7 cellular contexts compared by ENCODE assay signal in genomic region chr15:39427705-39428104, GRCh38.
A peak's percentile ranks its signal among the peaks of the same experiment; 100 is the strongest.
DNase-seq lines count a peak whose midpoint lies in the region; ATAC-seq and TF ChIP-seq lines count a peak whose summit lies in the region.

No MANE protein-coding gene starts in this region.

- H3K36me3 ChIP-seq in MM.1S (replicated peaks; ENCODE audit: insufficient read depth, low read length) = no peaks in the 10 kb centered on the region
- no peaks in the 10 kb centered on the region for H3K36me3 ChIP-seq in osteoblast (ENCODE audit: insufficient read depth, low read length)

- H3K9ac ChIP-seq in MM.1S (ENCODE audit: low read length) = peak overlapping the region; percentile 22; the same call in 1 of the 2 replicates

- DNase-seq in MM.1S (no peak), erythroblast (lab: John Stamatoyannopoulos, UW) (peak; percentile 6 to 8), osteoblast (ENCODE audit: insufficient read length, low spot score, missing footprints) (no peak), type B pancreatic cell (ENCODE audit: extremely low spot score, unreplicated experiment) (no peak), DMS53 treated with DMSO at 0.1 percent for 48 hours (lab: John Stamatoyannopoulos, UW; ENCODE audit: unreplicated experiment) (no peak)

- H3K79me2 ChIP-seq in MM.1S (ENCODE audit: low read length) (no peaks in the 10 kb centered on the region), osteoblast (ENCODE audit: insufficient read depth, low read length) (no peaks in the 10 kb centered on the region)

- H3K9me2 ChIP-seq in MM.1S (replicated peaks; ENCODE audit: insufficient read depth, low read length) = no peaks in the 10 kb centered on the region

- H3K9me3 ChIP-seq in MM.1S (replicated peaks; ENCODE audit: insufficient read depth, low read length) (no peaks in the 10 kb centered on the region), osteoblast (ENCODE audit: low read depth, low read length) (no peaks in the 10 kb centered on the region)

- H3K4me1 ChIP-seq in MM.1S (ENCODE audit: low read length) (peaks cover 13% of the 10 kb centered on the region), osteoblast (ENCODE audit: insufficient read depth, low read length) (peaks cover 41% of the 10 kb centered on the region)

- H3K36me3 Mint-ChIP-seq in type B pancreatic cell = no peaks in the 10 kb centered on the region

- H3K4me2 ChIP-seq in MM.1S (ENCODE audit: low read depth, low read length) = peak overlapping the region; percentile 64; the same call in 1 of the 2 replicates
- peak overlapping the region; percentile 78 for H3K4me2 ChIP-seq in osteoblast (ENCODE audit: insufficient read depth, low read length)

- H3K27me3 ChIP-seq in MM.1S (replicated peaks; ENCODE audit: insufficient read depth, low read length) (no peaks in the 10 kb centered on the region), osteoblast (ENCODE audit: insufficient read depth, low read length) (no peaks in the 10 kb centered on the region)

- ATAC-seq in GM19455 (IDR thresholded peaks at IDR 0.05; ENCODE audit: unreplicated experiment) (peak; percentile 7), GM18868 (IDR thresholded peaks at IDR 0.05; ENCODE audit: unreplicated experiment) (no peak)

- peaks cover 6% of the 10 kb centered on the region for H3K9me3 Mint-ChIP-seq in type B pancreatic cell

- H3K4me3 ChIP-seq in MM.1S (ENCODE audit: low read length) (0 out of 2 replicates have a peak overlapping the region, but pooled peaks have one; percentile 9), osteoblast (ENCODE audit: insufficient read depth, low read length) (no peak overlapping the region)

- H2AFZ ChIP-seq in MM.1S (ENCODE audit: low read length) (0 out of 2 replicates have a peak overlapping the region, but pooled peaks have one; percentile 46), osteoblast (ENCODE audit: low read length) (no peak overlapping the region)

- H4K20me1 ChIP-seq in MM.1S (ENCODE audit: insufficient read depth, low read length) = no peaks in the 10 kb centered on the region
- H4K20me1 ChIP-seq in osteoblast (ENCODE audit: insufficient read depth, low read length) = no peaks in the 10 kb centered on the region

- H3K27ac Mint-ChIP-seq in type B pancreatic cell = no peak overlapping the region

- H3K27ac ChIP-seq in MM.1S (ENCODE audit: low read length) = peak overlapping the region; percentile 60; the same call in 1 of the 2 replicates
- H3K27ac ChIP-seq in osteoblast (ENCODE audit: low read depth, low read length) = peak overlapping the region; percentile 85

- peaks cover 10% of the 10 kb centered on the region; the same call in 1 of the 2 replicates for H3F3A ChIP-seq in MM.1S (ENCODE audit: insufficient read depth, low read length)

- TF ChIP-seq CTCF in MM.1S (IDR thresholded peaks at IDR 0.05; ENCODE audit: low read length) = no peak
- TF ChIP-seq CTCF in osteoblast (IDR thresholded peaks at IDR 0.05; ENCODE audit: extremely low read depth, low read depth, low read length) = no peak
- no peak for TF ChIP-seq CTCF in type B pancreatic cell (conservative IDR thresholded peaks at IDR 0.05)

- no peaks in the 10 kb centered on the region for H3K4me1 Mint-ChIP-seq in type B pancreatic cell (ENCODE audit: unreplicated experiment)

- peaks cover 6% of the 10 kb centered on the region for H3K27me3 Mint-ChIP-seq in type B pancreatic cell

- no peak for TF ChIP-seq POLR2A in erythroblast (IDR thresholded peaks at IDR 0.05; ENCODE audit: low read length)

- no peak overlapping the region for H3K4me3 Mint-ChIP-seq in type B pancreatic cell

Comparison
In these comparisons a context has a peak if more than half of its experiments do, and no peak if none do; other contexts are left out.
1. DNase-seq: peak in erythroblast (2 of 2); none in MM.1S (single experiment), osteoblast (single experiment), type B pancreatic cell (single experiment) and DMS53 treated with DMSO at 0.1 percent for 48 hours (single experiment).